ENCODE assay signal across 18 cellular contexts in genomic region chr20:6012166-6012565, GRCh38. TPM values are rescaled to one million over a fixed set of nuclear protein-coding genes. Genes with fewer than 3 reads are reported as not detected.
DNase-seq lines count a peak whose midpoint lies in the region; ATAC-seq lines count a peak whose summit lies in the region.
"Had no signal": no experiment of that assay in that cellular context is flagged by ENCODE, and none has a peak within 500 bp of the region (broad histone marks: within the 10 kb centered on the region; RNA-seq: fewer than 3 reads in every experiment).

No MANE protein-coding gene starts in this region.

- H3K4me3 ChIP-seq in CD4-positive, alpha-beta memory T cell (ENCODE audit: low read length in 2 of 2): no peak overlapping the region
- H3K4me3 ChIP-seq: BLaER1 had no signal

- H3K27me3 Mint-ChIP-seq in activated T-cell treated with anti-CD3 and anti-CD28 coated beads, Interleukin-2, amount 50 U/mL, for 24 hours: no peaks in the 10 kb centered on the region
- H3K27me3 Mint-ChIP-seq in CD4-positive, alpha-beta memory T cell: no peaks in the 10 kb centered on the region
- H3K27me3 Mint-ChIP-seq in activated T-helper 17 cell treated with anti-CD3 and anti-CD28 coated beads, Interleukin-2, amount 50 U/mL, for 72 hours: no peaks in the 10 kb centered on the region
- no peaks in the 10 kb centered on the region for H3K27me3 Mint-ChIP-seq in naive B cell

- peaks cover 22% of the 10 kb centered on the region for H3K4me1 ChIP-seq in CD4-positive, alpha-beta memory T cell (ENCODE audit: insufficient read depth, low read length)

- no peaks in the 10 kb centered on the region for H3K27me3 ChIP-seq in CD4-positive, alpha-beta memory T cell (ENCODE audit: insufficient read depth, low read length)
- H3K27me3 ChIP-seq: BLaER1 had no signal

- H3K9me3 Mint-ChIP-seq in activated T-cell treated with anti-CD3 and anti-CD28 coated beads, Interleukin-2, amount 50 U/mL, for 24 hours: no peaks in the 10 kb centered on the region
- no peaks in the 10 kb centered on the region for H3K9me3 Mint-ChIP-seq in CD4-positive, alpha-beta memory T cell
- no peaks in the 10 kb centered on the region for H3K9me3 Mint-ChIP-seq in activated T-helper 17 cell treated with anti-CD3 and anti-CD28 coated beads, Interleukin-2, amount 50 U/mL, for 72 hours
- H3K9me3 Mint-ChIP-seq in naive B cell: no peaks in the 10 kb centered on the region

- DNase-seq in activated T-cell treated with anti-CD3 and anti-CD28 coated beads, Interleukin-2, amount 50 U/mL, for 24 hours: no peak
- no peak for DNase-seq in activated T-cell treated with anti-CD3 and anti-CD28 coated beads, Interleukin-2, amount 50 U/mL, for 1 hour
- DNase-seq in CD4-positive, alpha-beta memory T cell: no peak
- DNase-seq in naive B cell (no peak), hippocampal formation (lab: John Stamatoyannopoulos, UW) (no peak)
- no peak for DNase-seq in activated effector memory CD4-positive, alpha-beta T cell treated with anti-CD3 and anti-CD28 coated beads, Interleukin-2, amount 50 U/mL, for 16 hours
- DNase-seq: 8988T, EL, NCI-H1436, NCI-H2029, NCI-H2171, NCI-H774 had no signal

- no peak for ATAC-seq in activated T-helper 17 cell treated with anti-CD3 and anti-CD28 coated beads, Interleukin-2, amount 50 U/mL, for 72 hours (replicated peaks)
- ATAC-seq in naive B cell (ENCODE audit: low read depth in 2 of 2) (no peak), HG03025 (IDR thresholded peaks at IDR 0.05; ENCODE audit: low FRiP score, unreplicated experiment) (no peak)
- ATAC-seq: Panc1, Right ventricle myocardium inferior had no signal

- no peak overlapping the region for H3K27ac ChIP-seq in CD4-positive, alpha-beta memory T cell (ENCODE audit: low read depth, low read length)
- H3K27ac ChIP-seq: BLaER1 had no signal

- H3K36me3 ChIP-seq in CD4-positive, alpha-beta memory T cell (ENCODE audit: insufficient read depth, low read length): peaks cover 30% of the 10 kb centered on the region

- no peaks in the 10 kb centered on the region for H3K9me3 ChIP-seq in CD4-positive, alpha-beta memory T cell (ENCODE audit: control insufficient read depth in 1 of 2, low read length in 2 of 2)
- H3K9me3 ChIP-seq: BLaER1 had no signal

- H3K36me3 Mint-ChIP-seq in activated T-cell treated with anti-CD3 and anti-CD28 coated beads, Interleukin-2, amount 50 U/mL, for 24 hours (ENCODE audit: low read depth): peaks cover 82% of the 10 kb centered on the region
- peaks cover 35 to 59% of the 10 kb centered on the region in 2 donors for H3K36me3 Mint-ChIP-seq in CD4-positive, alpha-beta memory T cell
- H3K36me3 Mint-ChIP-seq in activated T-helper 17 cell treated with anti-CD3 and anti-CD28 coated beads, Interleukin-2, amount 50 U/mL, for 72 hours (ENCODE audit: low read depth): peaks cover 86% of the 10 kb centered on the region
- peaks cover 12 to 15% of the 10 kb centered on the region in 2 donors for H3K36me3 Mint-ChIP-seq in naive B cell

- CTCF ChIA-PET in CD4-positive, alpha-beta memory T cell (lab: Charles Lee; ENCODE audit: partially characterized antibody): no interaction called here

- peak overlapping the region; percentile 20 for H3K27ac Mint-ChIP-seq in activated T-cell treated with anti-CD3 and anti-CD28 coated beads, Interleukin-2, amount 50 U/mL, for 24 hours
- H3K27ac Mint-ChIP-seq in CD4-positive, alpha-beta memory T cell: peak overlapping the region in 6 of 7 donors; percentile 23 to 90 (median 54)
- peak overlapping the region; percentile 24 for H3K27ac Mint-ChIP-seq in activated T-helper 17 cell treated with anti-CD3 and anti-CD28 coated beads, Interleukin-2, amount 50 U/mL, for 72 hours
- H3K27ac Mint-ChIP-seq in naive B cell: peak overlapping the region in 5 of 6 donors; percentile 1 to 71 (median 27)

- intact Hi-C loops in CD4-positive, alpha-beta memory T cell (cut with micrococcal nuclease): no loop called here

- peaks cover 61% of the 10 kb centered on the region for H3K4me1 Mint-ChIP-seq in activated T-cell treated with anti-CD3 and anti-CD28 coated beads, Interleukin-2, amount 50 U/mL, for 24 hours (ENCODE audit: low read depth)
- H3K4me1 Mint-ChIP-seq in CD4-positive, alpha-beta memory T cell: peaks cover 36 to 61% (median 49%) of the 10 kb centered on the region in 4 donors
- H3K4me1 Mint-ChIP-seq in activated T-helper 17 cell treated with anti-CD3 and anti-CD28 coated beads, Interleukin-2, amount 50 U/mL, for 72 hours: peaks cover 16% of the 10 kb centered on the region
- H3K4me1 Mint-ChIP-seq in naive B cell: peaks cover 30 to 36% (median 32%) of the 10 kb centered on the region in 3 donors

- POLR2A ChIA-PET in CD4-positive, alpha-beta memory T cell (lab: Charles Lee; ENCODE audit: partially characterized antibody): no interaction called here

- H3K4me3 Mint-ChIP-seq in activated T-cell treated with anti-CD3 and anti-CD28 coated beads, Interleukin-2, amount 50 U/mL, for 24 hours: no peak overlapping the region
- H3K4me3 Mint-ChIP-seq in CD4-positive, alpha-beta memory T cell: no peak overlapping the region
- no peak overlapping the region for H3K4me3 Mint-ChIP-seq in activated T-helper 17 cell treated with anti-CD3 and anti-CD28 coated beads, Interleukin-2, amount 50 U/mL, for 72 hours
- no peak overlapping the region for H3K4me3 Mint-ChIP-seq in naive B cell

RNA-seq across cellular contexts. Expression of gene CRLS1, which starts 6.2 kb away (rescaled TPM):
- 10 to 100 TPM; 22.5 to 22.6 TPM for total RNA-seq in CD4-positive, alpha-beta memory T cell
- 10 to 100 TPM; 43.1 to 45.0 TPM for polyA plus RNA-seq in CD4-positive, alpha-beta memory T cell
- total RNA-seq in activated T-helper 17 cell treated with anti-CD3 and anti-CD28 coated beads, Interleukin-2, amount 50 U/mL, for 72 hours: 10 to 100 TPM; 27.5 to 49.9 TPM
- polyA plus RNA-seq in naive B cell (ENCODE audit: low read depth in 6 of 6): 10 to 100 TPM; 27.6 to 47.0 (median 33.7) TPM

RNA-seq across cellular contexts. Expression of gene LRRN4, which starts 41.7 kb away (rescaled TPM):
- total RNA-seq in CD4-positive, alpha-beta memory T cell: not detected
- polyA plus RNA-seq in CD4-positive, alpha-beta memory T cell: not detected
- total RNA-seq in activated T-helper 17 cell treated with anti-CD3 and anti-CD28 coated beads, Interleukin-2, amount 50 U/mL, for 72 hours: not detected
- under 1 TPM in 2 of 6 donors, not detected in 4; 0.11 to 0.16 TPM for polyA plus RNA-seq in naive B cell (ENCODE audit: low read depth in 6 of 6)
- total RNA-seq: NCI-H460 had no signal
